ENCODE assay signal across 8 cellular contexts in the genomic region with DNA sequence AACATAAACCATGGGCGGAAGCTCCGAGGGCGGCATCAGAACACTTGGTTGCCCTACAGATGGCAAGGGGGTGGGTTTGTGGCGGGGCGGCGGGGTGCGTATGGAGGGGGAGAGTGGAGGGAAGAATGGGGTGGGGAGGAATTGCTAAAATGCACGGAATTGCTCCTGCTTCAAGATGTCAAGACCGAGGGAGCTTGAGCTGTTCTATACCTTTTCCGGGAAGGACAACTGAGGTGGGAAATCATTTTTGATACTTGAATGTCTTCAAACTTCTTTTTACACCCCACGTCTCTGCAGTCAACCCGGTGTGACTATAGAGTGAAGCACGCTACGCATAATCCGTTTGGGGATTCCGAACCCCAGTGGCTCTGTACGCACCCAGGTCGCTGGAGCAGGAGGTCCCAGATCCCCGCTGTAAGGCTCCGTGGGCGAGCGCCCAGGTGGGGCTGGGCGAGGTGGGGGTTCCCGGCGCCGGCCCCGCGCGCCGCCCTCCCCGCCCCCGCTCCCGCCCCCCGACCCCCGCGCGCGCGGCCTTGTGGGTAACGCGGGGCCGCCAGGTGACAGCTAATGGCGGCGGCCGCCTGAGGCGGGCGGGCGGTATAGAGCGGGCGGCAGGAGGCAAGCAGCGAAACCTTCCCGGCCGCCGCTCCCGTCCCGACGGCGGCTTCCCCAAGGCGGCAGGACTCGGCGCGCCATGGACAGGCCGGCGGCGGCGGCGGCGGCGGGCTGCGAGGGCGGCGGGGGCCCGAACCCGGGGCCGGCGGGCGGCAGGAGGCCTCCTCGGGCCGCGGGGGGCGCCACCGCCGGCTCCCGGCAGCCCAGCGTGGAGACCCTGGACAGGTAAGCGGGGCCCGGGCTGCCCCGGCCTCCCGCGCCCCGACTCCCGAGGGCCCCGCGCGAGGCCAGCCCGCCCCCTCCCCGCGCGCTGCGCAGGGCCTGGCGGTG. TPM values are rescaled to one million over a fixed set of nuclear protein-coding genes. Genes with fewer than 3 reads are reported as not detected.
DNase-seq lines count a peak whose midpoint lies in the region; ATAC-seq lines count a peak whose summit lies in the region.

A gene (plus strand): TSS at position 560 of the 945 bp plus-strand sequence. CDS start 135 bp downstream, at position 695.

- H3K27ac Mint-ChIP-seq in activated CD4-positive, alpha-beta T cell treated with anti-CD3 and anti-CD28 coated beads for 36 hours: peak within 1 kb of the TSS; percentile 98
- H3K27ac Mint-ChIP-seq in memory B cell: peak within 1 kb of the TSS; percentile 97

- intact Hi-C loops in activated CD4-positive, alpha-beta T cell treated with anti-CD3 and anti-CD28 coated beads for 36 hours (cut with DNase I, micrococcal nuclease): loop anchor here (1.0 to 10.0 kb wide), 10 partner anchors 118 to 1171 kb away; a partner anchor contains a TSS

- H3K4me1 Mint-ChIP-seq in activated CD4-positive, alpha-beta T cell treated with anti-CD3 and anti-CD28 coated beads for 36 hours: peaks cover 69% of the 10 kb centered on the region
- peaks cover 42% of the 10 kb centered on the region for H3K4me1 Mint-ChIP-seq in memory B cell

- CTCF ChIA-PET in activated CD4-positive, alpha-beta T cell treated with anti-CD3 and anti-CD28 coated beads for 36 hours (lab: Charles Lee): interaction anchor here (1.4 to 2.1 kb wide), 4 partner anchors 10 to 213 kb away, joined by 3 to 13 read pairs (median 10); no protein-coding TSS in a partner anchor

- peaks cover 3 to 21% of the 10 kb centered on the region in 2 donors for H3K4me1 ChIP-seq in duodenal mucosa (ENCODE audit: control insufficient read depth in 1 of 2, insufficient read depth in 2 of 2, low read length in 2 of 2)

- DNase-seq in GM03348 (ENCODE audit: low spot score): peak; percentile 61
- DNase-seq in LHCN-M2 (ENCODE audit: low read depth): no peak
- DNase-seq in activated CD4-positive, alpha-beta T cell treated with anti-CD3 and anti-CD28 coated beads for 36 hours: peak; percentile 68
- DNase-seq in memory B cell (ENCODE audit: low spot score in 2 of 2): peak; percentile 43 to 53
- peak; percentile 47 to 72 (median 54) for DNase-seq in stimulated activated naive CD4-positive, alpha-beta T cell (lab: John Stamatoyannopoulos, UW)
- no peak for DNase-seq in DMS153 (lab: John Stamatoyannopoulos, UW)

- H3K9me3 Mint-ChIP-seq in activated CD4-positive, alpha-beta T cell treated with anti-CD3 and anti-CD28 coated beads for 36 hours (ENCODE audit: low read depth): no peaks in the 10 kb centered on the region
- peaks cover 2% of the 10 kb centered on the region for H3K9me3 Mint-ChIP-seq in memory B cell

- peak within 1 kb of the TSS; percentile 73 to 79 for H3K4me3 ChIP-seq in duodenal mucosa (ENCODE audit: low read depth in 1 of 2, low read length in 2 of 2)

- H3K36me3 ChIP-seq in duodenal mucosa (ENCODE audit: control insufficient read depth in 1 of 2, insufficient read depth in 2 of 2, low read length in 2 of 2): no peaks in the 10 kb centered on the region

- peaks cover 27% of the 10 kb centered on the region for H3K36me3 Mint-ChIP-seq in activated CD4-positive, alpha-beta T cell treated with anti-CD3 and anti-CD28 coated beads for 36 hours (ENCODE audit: low read depth)
- H3K36me3 Mint-ChIP-seq in memory B cell: peaks cover 6% of the 10 kb centered on the region

- peak within 1 kb of the TSS; percentile 88 for H3K4me3 Mint-ChIP-seq in activated CD4-positive, alpha-beta T cell treated with anti-CD3 and anti-CD28 coated beads for 36 hours
- H3K4me3 Mint-ChIP-seq in memory B cell: peak within 1 kb of the TSS; percentile 88

- no peaks in the 10 kb centered on the region for H3K27me3 ChIP-seq in duodenal mucosa (ENCODE audit: control insufficient read depth in 1 of 2, insufficient read depth in 2 of 2, low read length in 2 of 2)

- no peaks in the 10 kb centered on the region for H3K27me3 Mint-ChIP-seq in activated CD4-positive, alpha-beta T cell treated with anti-CD3 and anti-CD28 coated beads for 36 hours
- no peaks in the 10 kb centered on the region for H3K27me3 Mint-ChIP-seq in memory B cell

- ATAC-seq in GM21737 (IDR thresholded peaks at IDR 0.05; ENCODE audit: unreplicated experiment) (peak; percentile 46), memory B cell (ENCODE audit: low read depth) (peak; percentile 64)
- peak; percentile 12 for ATAC-seq in activated CD4-positive, alpha-beta T cell treated with anti-CD3 and anti-CD28 coated beads for 36 hours

- peak within 1 kb of the TSS; percentile 65 to 72 for H3K9ac ChIP-seq in duodenal mucosa (ENCODE audit: low read depth in 1 of 2, low read length in 2 of 2)

- no peaks in the 10 kb centered on the region for H3K9me3 ChIP-seq in duodenal mucosa (ENCODE audit: control insufficient read depth in 1 of 2, low read length in 2 of 2)

- POLR2A ChIA-PET in activated CD4-positive, alpha-beta T cell treated with anti-CD3 and anti-CD28 coated beads for 36 hours (lab: Charles Lee): interaction anchor here (1.5 kb wide), 1 partner anchor 754 kb away, joined by 4 read pairs; a partner anchor contains a TSS

- H3K27ac ChIP-seq in duodenal mucosa (ENCODE audit: low read depth, low read length): peak within 1 kb of the TSS; percentile 66

RNA-seq across cellular contexts. Expression of the gene that starts here (rescaled TPM):
- 13.3 and 14.1 TPM in 2 replicates for total RNA-seq in LHCN-M2 (2014; rRNA removed)
- 8.1 TPM for polyA plus RNA-seq in LHCN-M2 (2012)
- 10 to 100 TPM; 41.9 to 42.0 TPM for total RNA-seq in activated CD4-positive, alpha-beta T cell treated with anti-CD3 and anti-CD28 coated beads for 36 hours

Comparison
In these comparisons a context has a peak if more than half of its experiments do, and no peak if none do; other contexts are left out.
1. DNase-seq: peak in GM03348 (single experiment), activated CD4-positive, alpha-beta T cell treated with anti-CD3 and anti-CD28 coated beads for 36 hours (single experiment), memory B cell (2 of 2) and stimulated activated naive CD4-positive, alpha-beta T cell (6 of 6); none in LHCN-M2 (single experiment) and DMS153 (single experiment).
2. ATAC-seq: peak in every context shown above with its lines; median percentile 64 in memory B cell; 46 in GM21737; 12 in activated CD4-positive, alpha-beta T cell treated with anti-CD3 and anti-CD28 coated beads for 36 hours.